In the genomic region with DNA sequence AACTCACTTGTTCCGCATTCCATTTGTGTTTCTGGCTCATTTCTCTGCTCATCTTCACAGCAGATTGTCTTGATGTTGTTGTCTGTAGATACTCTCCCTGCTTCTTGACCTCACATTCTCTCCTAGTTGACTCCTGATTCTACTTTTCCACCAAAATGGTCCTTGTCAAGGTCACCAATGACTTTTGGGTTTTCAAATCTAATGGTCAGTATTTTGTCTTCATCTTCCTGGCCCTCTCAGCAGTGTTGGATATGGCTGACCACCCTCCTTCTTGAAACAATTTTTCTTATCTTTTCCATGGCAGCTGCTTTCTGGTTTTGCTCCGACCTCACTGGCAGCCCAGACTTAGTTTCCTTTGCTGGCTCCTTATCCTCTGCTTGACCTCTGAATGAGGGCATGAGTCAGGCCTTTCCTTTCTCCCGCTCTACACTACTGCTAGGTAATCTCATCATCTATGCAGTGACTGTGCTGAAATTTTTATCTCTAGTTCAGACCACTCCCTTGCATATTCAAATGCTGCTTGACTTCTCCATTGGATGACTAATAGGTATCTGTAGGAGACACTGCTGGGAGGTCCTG, we compare ENCODE assay signal across 1 cellular context.
A peak's percentile ranks its signal among the peaks of the same experiment; 100 is the strongest.
TF ChIP-seq lines count a peak whose summit lies in the region.

No MANE protein-coding gene starts in this region.

TF ChIP-seq in K562, 482 proteins besides CTCF, POLR2A, EP300 and RAD21 (continued from another document):
- TF ChIP-seq, protein P1, sequence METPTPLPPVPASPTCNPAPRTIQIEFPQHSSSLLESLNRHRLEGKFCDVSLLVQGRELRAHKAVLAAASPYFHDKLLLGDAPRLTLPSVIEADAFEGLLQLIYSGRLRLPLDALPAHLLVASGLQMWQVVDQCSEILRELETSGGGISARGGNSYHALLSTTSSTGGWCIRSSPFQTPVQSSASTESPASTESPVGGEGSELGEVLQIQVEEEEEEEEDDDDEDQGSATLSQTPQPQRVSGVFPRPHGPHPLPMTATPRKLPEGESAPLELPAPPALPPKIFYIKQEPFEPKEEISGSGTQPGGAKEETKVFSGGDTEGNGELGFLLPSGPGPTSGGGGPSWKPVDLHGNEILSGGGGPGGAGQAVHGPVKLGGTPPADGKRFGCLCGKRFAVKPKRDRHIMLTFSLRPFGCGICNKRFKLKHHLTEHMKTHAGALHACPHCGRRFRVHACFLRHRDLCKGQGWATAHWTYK (CRISPR knock-in tag; IDR thresholded peaks at IDR 0.05) = 0 out of 2 replicates have a peak, but pooled peaks have one; percentile 34
- TF ChIP-seq DPF2 (IDR thresholded peaks at IDR 0.05) = peak; percentile 98
